Comparison of ENCODE assay signal across 8 cellular contexts in the genomic region with DNA sequence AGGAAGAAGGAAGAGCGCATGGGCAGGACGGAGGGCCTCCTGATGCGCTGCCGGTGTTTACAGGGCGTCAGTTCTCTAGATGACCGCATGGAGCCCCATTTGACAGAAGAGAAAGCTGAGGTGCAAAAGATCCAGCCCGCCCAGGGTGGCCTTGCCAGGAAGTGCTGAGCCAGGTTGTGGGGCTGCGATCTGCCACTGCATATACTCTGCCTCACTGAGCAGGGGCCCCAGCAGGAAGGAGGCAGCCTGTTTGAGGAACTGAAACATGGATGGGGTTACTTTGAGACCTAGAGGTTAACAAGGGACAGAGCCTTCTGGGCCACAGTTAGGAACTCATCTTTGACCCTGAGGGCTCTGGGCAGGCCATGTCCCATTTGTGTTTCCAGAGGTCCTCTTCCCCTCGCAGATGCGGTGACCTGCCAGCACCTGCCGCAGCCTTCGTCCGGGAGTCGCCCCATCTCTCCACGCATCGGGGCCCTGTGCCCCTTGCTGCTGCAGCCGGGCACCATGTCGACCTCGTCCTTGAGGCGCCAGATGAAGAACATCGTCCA. TPM values are rescaled to one million over a fixed set of nuclear protein-coding genes. Genes with fewer than 3 reads are reported as not detected.
DNase-seq lines count a peak whose midpoint lies in the region; ATAC-seq, FAIRE-seq and TF ChIP-seq lines count a peak whose summit lies in the region.

No MANE protein-coding gene starts in this region.

- DNase-seq in HepG2 (ENCODE audit: low spot score) (no peak), dedifferentiated amniotic fluid mesenchymal stem cell (ENCODE audit: extremely low spot score) (no peak), thyroid gland (no peak), COR-L47 (lab: John Stamatoyannopoulos, UW) (no peak)
- DNase-seq in stimulated activated naive CD4-positive, alpha-beta T cell (lab: John Stamatoyannopoulos, UW): no peak

- no peaks in the 10 kb centered on the region for H3K9me3 ChIP-seq in OCI-LY3 (ENCODE audit: insufficient read depth, low read length)
- no peaks in the 10 kb centered on the region for H3K9me3 ChIP-seq in HepG2 (ENCODE audit: low read length)
- H3K9me3 ChIP-seq in thyroid gland: no peaks in the 10 kb centered on the region

- 94% methylated on average over 20 of the region's 21 CpGs for WGBS in HepG2 (ENCODE audit: low lambda C conversion rate)
- 85 to 90% methylated on average over 19 to 21 of the region's 21 CpGs for WGBS in thyroid gland, 2 donors

- H3K4me3 ChIP-seq in OCI-LY3 (ENCODE audit: low read length): peak overlapping the region; percentile 99
- peak overlapping the region in 1 of 3 experiments; percentile 89; a peak in 2 of 6 replicates for H3K4me3 ChIP-seq in HepG2 (replicated peaks in 1 of 3; ENCODE audit: insufficient read depth in 1 of 3, low read depth in 2 of 3, low read length in 3 of 3)
- H3K4me3 ChIP-seq in thyroid gland (replicated peaks in 1 of 3): no peak overlapping the region

- in situ Hi-C loops in HepG2 (cut with HindIII; ENCODE audit: extremely low pct_ligation_motif_present, low pct_unique_long_range_greater_than_20kb): no loop called here

- peaks cover 44% of the 10 kb centered on the region for H3K36me3 ChIP-seq in OCI-LY3 (replicated peaks; ENCODE audit: low read depth, low read length)
- H3K36me3 ChIP-seq in HepG2 (replicated peaks in 1 of 2; ENCODE audit: control insufficient read depth in 1 of 2, insufficient read depth in 2 of 2, low read length in 2 of 2): peaks cover 24 to 52% of the 10 kb centered on the region in 2 experiments; a peak in 4 of 5 replicates
- H3K36me3 ChIP-seq in thyroid gland: peaks cover 24 to 36% of the 10 kb centered on the region in 2 donors

- no peak for TF ChIP-seq RAD21 in HepG2 (CRISPR knock-in tag; IDR thresholded peaks at IDR 0.05)

- H2AFZ ChIP-seq in OCI-LY3 (ENCODE audit: low read depth, low read length) (no peak overlapping the region), HepG2 (ENCODE audit: low read length) (no peak overlapping the region)

- TF ChIP-seq EP300 in HepG2 (IDR thresholded peaks at IDR 0.05; ENCODE audit: low read depth in 2 of 2, low read length in 2 of 2) (no peak), HepG2 (CRISPR knock-in tag; IDR thresholded peaks at IDR 0.05; ENCODE audit: borderline replicate concordance) (no peak)

- no peak for FAIRE-seq in HepG2 (lab: Jason Lieb, UNC)

- H3K27me3 ChIP-seq in OCI-LY3 (ENCODE audit: low read depth, low read length) (no peaks in the 10 kb centered on the region), HepG2 (ENCODE audit: control insufficient read depth in 1 of 2, insufficient read depth in 2 of 2, low read length in 2 of 2) (no peaks in the 10 kb centered on the region; a peak in 1 of 5 replicates), thyroid gland (no peaks in the 10 kb centered on the region)

- H3K4me1 ChIP-seq in OCI-LY3 (ENCODE audit: low read length) (peaks cover 46% of the 10 kb centered on the region), HepG2 (ENCODE audit: insufficient read depth, low read length) (peaks cover 64% of the 10 kb centered on the region), thyroid gland (peaks cover 34 to 40% of the 10 kb centered on the region in 2 donors)

- TF ChIP-seq POLR2A in HepG2 (IDR thresholded peaks at IDR 0.05; ENCODE audit: insufficient read depth in 1 of 2, low read depth in 2 of 2, low read length in 2 of 2) (0 out of 4 replicates have a peak, but pooled peaks of 1 of the 2 experiments have one; percentile 16), thyroid gland (IDR thresholded peaks at IDR 0.05) (no peak)

- H3K9ac ChIP-seq in OCI-LY3 (ENCODE audit: low read length) (peak overlapping the region; percentile 93), HepG2 (ENCODE audit: insufficient read depth, low read depth, low read length) (peak overlapping the region; percentile 94; the same call in 1 of the 2 replicates)

- peak overlapping the region; percentile 92 for H3K27ac ChIP-seq in OCI-LY3 (ENCODE audit: low read length)
- peak overlapping the region; percentile 58 for H3K27ac ChIP-seq in HepG2 (ENCODE audit: extremely low read length, insufficient read depth, low read length)
- H3K27ac ChIP-seq in thyroid gland: no peak overlapping the region

- ATAC-seq in GM18868 (IDR thresholded peaks at IDR 0.05; ENCODE audit: unreplicated experiment) (peak; percentile 71), HG02759 (IDR thresholded peaks at IDR 0.05; ENCODE audit: unreplicated experiment) (peak; percentile 58), HepG2 (no peak)

- BruUV-seq in HepG2 (replicated peaks; lab: Mats Ljungman, UMichigan): no TSS peak

- POLR2A ChIA-PET in HepG2 (lab: Yijun Ruan, JAX): no interaction called here

- TF ChIP-seq CTCF in OCI-LY3 (IDR thresholded peaks at IDR 0.05; ENCODE audit: low read depth, low read length): no peak; the same call in none of the 2 replicates
- TF ChIP-seq CTCF in HepG2 (CRISPR knock-in tag; IDR thresholded peaks at IDR 0.05): no peak
- TF ChIP-seq CTCF in thyroid gland (IDR thresholded peaks at IDR 0.05): no peak

- H4K20me1 ChIP-seq in OCI-LY3 (ENCODE audit: insufficient read depth, low read length): peaks cover 47% of the 10 kb centered on the region
- H4K20me1 ChIP-seq in HepG2 (ENCODE audit: insufficient read depth, low read length): peaks cover 4% of the 10 kb centered on the region; the same call in 1 of the 2 replicates

- H3K79me2 ChIP-seq in OCI-LY3 (ENCODE audit: low read length) (peaks cover 88% of the 10 kb centered on the region), HepG2 (ENCODE audit: insufficient read depth, low read length) (peaks cover 60% of the 10 kb centered on the region)

- peak overlapping the region; percentile 93 for H3K4me2 ChIP-seq in OCI-LY3 (ENCODE audit: low read length)
- peak overlapping the region; percentile 64; the same call in 1 of the 2 replicates for H3K4me2 ChIP-seq in HepG2 (ENCODE audit: low read depth, low read length)

- CTCF ChIA-PET in HepG2 (lab: Yijun Ruan, JAX; ENCODE audit: low intra/inter-chr PET ratio, low total read pairs): interaction anchor here (0.6 kb wide), 1 partner anchor 274 kb away, joined by 3 read pairs; no protein-coding TSS in a partner anchor

- intact Hi-C loops in HepG2 (cut with micrococcal nuclease; ENCODE audit: unreplicated experiment) (no loop called here), thyroid gland (cut with DNase I) (no loop called here)

RNA-seq across cellular contexts. Expression of gene EPN1, which starts 3.2 kb away (rescaled TPM):
- 28.9 and 32.6 TPM in 2 replicates for total RNA-seq in HepG2 (2016; rRNA removed; fragmentation: Illumina TruSeq; extraction: Trizol)
- total RNA-seq in HepG2 (2016; cell fraction: cytosol; rRNA removed; fragmentation: Illumina TruSeq; extraction: Trizol; ENCODE audit: low read depth): 52.8 and 53.7 TPM in 2 replicates
- 25.9 and 29.9 TPM in 2 replicates for total RNA-seq in HepG2 (2016; cell fraction: insoluble cytoplasmic fraction; rRNA removed; fragmentation: Illumina TruSeq; extraction: Trizol)
- total RNA-seq in HepG2 (2016; cell fraction: membrane; rRNA removed; fragmentation: Illumina TruSeq; extraction: Trizol): 128 and 129 TPM in 2 replicates
- 16.4 and 20.8 TPM in 2 replicates for total RNA-seq in HepG2 (2016; cell fraction: nucleus; rRNA removed; fragmentation: Illumina TruSeq; extraction: Trizol)
- 31.7 and 43.7 TPM in 2 replicates for polyA plus RNA-seq in HepG2 (2011; rRNA removed)
- polyA plus RNA-seq in HepG2 (2011; cell fraction: cytosol; rRNA removed): 46.0 and 71.9 TPM in 2 replicates
- 59.6 and 61.3 TPM in 2 replicates for polyA plus RNA-seq in HepG2 (2011; cell fraction: nucleus; rRNA removed)
- polyA plus RNA-seq in HepG2 (2012): 69.9 and 79.8 TPM in 2 replicates
- 193 and 205 TPM in 2 replicates for polyA plus RNA-seq in HepG2 (2016; cell fraction: cytosol; fragmentation: Illumina TruSeq; extraction: Trizol; ENCODE audit: low read depth)
- 64.3 and 84.2 TPM in 2 replicates for polyA plus RNA-seq in HepG2 (2016; cell fraction: insoluble cytoplasmic fraction; fragmentation: Illumina TruSeq; extraction: Trizol; ENCODE audit: low read depth)
- polyA plus RNA-seq in HepG2 (2016; cell fraction: membrane; fragmentation: Illumina TruSeq; extraction: Trizol; ENCODE audit: low read depth): 245 and 288 TPM in 2 replicates
- polyA plus RNA-seq in HepG2 (2016; cell fraction: nucleus; fragmentation: Illumina TruSeq; extraction: Trizol; ENCODE audit: insufficient read depth, low read depth): 57.0 and 57.7 TPM in 2 replicates
- polyA minus RNA-seq in HepG2 (2011; rRNA and poly(A)+ RNA removed; ENCODE audit: low replicate concordance): 37.6 and 70.9 TPM in 2 replicates
- polyA minus RNA-seq in HepG2 (2011; cell fraction: cytosol; rRNA and poly(A)+ RNA removed): 66.7 and 69.6 TPM in 2 replicates
- polyA minus RNA-seq in HepG2 (2011; cell fraction: nucleus; rRNA and poly(A)+ RNA removed): 14.3 and 14.4 TPM in 2 replicates
- total RNA-seq in thyroid gland: 100 to 1,000 TPM in 1 of 4 donors, 10 to 100 TPM in 3; 34.8 to 102 (median 72.2) TPM

RNA-seq across cellular contexts. Expression of gene U2AF2, which starts 23.4 kb away (rescaled TPM):
- total RNA-seq in HepG2 (2016; rRNA removed; fragmentation: Illumina TruSeq; extraction: Trizol) (124 and 127 TPM in 2 replicates), thyroid gland (100 to 1,000 TPM in 1 of 4 donors, 10 to 100 TPM in 3; 68.4 to 115 (median 85.7) TPM)
- total RNA-seq in HepG2 (2016; cell fraction: cytosol; rRNA removed; fragmentation: Illumina TruSeq; extraction: Trizol; ENCODE audit: low read depth): 22.0 and 23.9 TPM in 2 replicates
- 117 and 129 TPM in 2 replicates for total RNA-seq in HepG2 (2016; cell fraction: insoluble cytoplasmic fraction; rRNA removed; fragmentation: Illumina TruSeq; extraction: Trizol)
- total RNA-seq in HepG2 (2016; cell fraction: membrane; rRNA removed; fragmentation: Illumina TruSeq; extraction: Trizol): 34.1 and 39.9 TPM in 2 replicates
- 67.4 and 78.0 TPM in 2 replicates for total RNA-seq in HepG2 (2016; cell fraction: nucleus; rRNA removed; fragmentation: Illumina TruSeq; extraction: Trizol)
- polyA plus RNA-seq in HepG2 (2011; rRNA removed): 84.3 and 116 TPM in 2 replicates
- 64.9 and 87.3 TPM in 2 replicates for polyA plus RNA-seq in HepG2 (2011; cell fraction: cytosol; rRNA removed)
- polyA plus RNA-seq in HepG2 (2011; cell fraction: nucleus; rRNA removed): 388 and 484 TPM in 2 replicates
- polyA plus RNA-seq in HepG2 (2012): 86.8 and 111 TPM in 2 replicates
- polyA plus RNA-seq in HepG2 (2016; cell fraction: cytosol; fragmentation: Illumina TruSeq; extraction: Trizol; ENCODE audit: low read depth): 10.3 TPM in 2 replicates
- 146 and 162 TPM in 2 replicates for polyA plus RNA-seq in HepG2 (2016; cell fraction: insoluble cytoplasmic fraction; fragmentation: Illumina TruSeq; extraction: Trizol; ENCODE audit: low read depth)
- 21.2 and 21.5 TPM in 2 replicates for polyA plus RNA-seq in HepG2 (2016; cell fraction: membrane; fragmentation: Illumina TruSeq; extraction: Trizol; ENCODE audit: low read depth)
- polyA plus RNA-seq in HepG2 (2016; cell fraction: nucleus; fragmentation: Illumina TruSeq; extraction: Trizol; ENCODE audit: insufficient read depth, low read depth): 178 and 182 TPM in 2 replicates
- 124 and 144 TPM in 2 replicates for polyA minus RNA-seq in HepG2 (2011; rRNA and poly(A)+ RNA removed; ENCODE audit: low replicate concordance)
- 41.7 and 55.9 TPM in 2 replicates for polyA minus RNA-seq in HepG2 (2011; cell fraction: cytosol; rRNA and poly(A)+ RNA removed)
- polyA minus RNA-seq in HepG2 (2011; cell fraction: nucleus; rRNA and poly(A)+ RNA removed): 60.4 and 76.0 TPM in 2 replicates

RNA-seq across cellular contexts. Expression of gene CCDC106, which starts 30.2 kb away (rescaled TPM):
- total RNA-seq in HepG2 (2016; rRNA removed; fragmentation: Illumina TruSeq; extraction: Trizol) (7.0 and 8.8 TPM in 2 replicates), thyroid gland (10 to 100 TPM; 11.2 to 23.2 (median 20.7) TPM)
- 10.8 and 12.3 TPM in 2 replicates for total RNA-seq in HepG2 (2016; cell fraction: cytosol; rRNA removed; fragmentation: Illumina TruSeq; extraction: Trizol; ENCODE audit: low read depth)
- total RNA-seq in HepG2 (2016; cell fraction: insoluble cytoplasmic fraction; rRNA removed; fragmentation: Illumina TruSeq; extraction: Trizol): 4.5 and 9.6 TPM in 2 replicates
- 15.2 and 19.5 TPM in 2 replicates for total RNA-seq in HepG2 (2016; cell fraction: membrane; rRNA removed; fragmentation: Illumina TruSeq; extraction: Trizol)
- total RNA-seq in HepG2 (2016; cell fraction: nucleus; rRNA removed; fragmentation: Illumina TruSeq; extraction: Trizol): 4.3 and 4.4 TPM in 2 replicates
- 4.7 and 6.2 TPM in 2 replicates for polyA plus RNA-seq in HepG2 (2011; rRNA removed)
- polyA plus RNA-seq in HepG2 (2011; cell fraction: cytosol; rRNA removed): 3.2 and 6.1 TPM in 2 replicates
- polyA plus RNA-seq in HepG2 (2011; cell fraction: nucleus; rRNA removed): 12.9 and 13.3 TPM in 2 replicates
- 4.6 and 4.9 TPM in 2 replicates for polyA plus RNA-seq in HepG2 (2012)
- polyA plus RNA-seq in HepG2 (2016; cell fraction: cytosol; fragmentation: Illumina TruSeq; extraction: Trizol; ENCODE audit: low read depth): 17.8 and 22.3 TPM in 2 replicates
- polyA plus RNA-seq in HepG2 (2016; cell fraction: insoluble cytoplasmic fraction; fragmentation: Illumina TruSeq; extraction: Trizol; ENCODE audit: low read depth): 10.6 and 16.4 TPM in 2 replicates
- polyA plus RNA-seq in HepG2 (2016; cell fraction: membrane; fragmentation: Illumina TruSeq; extraction: Trizol; ENCODE audit: low read depth): 23.8 and 25.2 TPM in 2 replicates
- polyA plus RNA-seq in HepG2 (2016; cell fraction: nucleus; fragmentation: Illumina TruSeq; extraction: Trizol; ENCODE audit: insufficient read depth, low read depth): 20.2 and 22.7 TPM in 2 replicates
- polyA minus RNA-seq in HepG2 (2011; rRNA and poly(A)+ RNA removed; ENCODE audit: low replicate concordance): 4.4 and 6.2 TPM in 2 replicates
- polyA minus RNA-seq in HepG2 (2011; cell fraction: cytosol; rRNA and poly(A)+ RNA removed): 1.8 and 3.4 TPM in 2 replicates
- polyA minus RNA-seq in HepG2 (2011; cell fraction: nucleus; rRNA and poly(A)+ RNA removed): 2.2 and 3.9 TPM in 2 replicates

RNA-seq across cellular contexts. Expression of gene ZNF581, which starts 34.7 kb away (rescaled TPM):
- total RNA-seq in HepG2 (2016; rRNA removed; fragmentation: Illumina TruSeq; extraction: Trizol): 18.4 and 19.6 TPM in 2 replicates
- total RNA-seq in HepG2 (2016; cell fraction: cytosol; rRNA removed; fragmentation: Illumina TruSeq; extraction: Trizol; ENCODE audit: low read depth): 34.0 and 35.7 TPM in 2 replicates
- 17.7 and 20.9 TPM in 2 replicates for total RNA-seq in HepG2 (2016; cell fraction: insoluble cytoplasmic fraction; rRNA removed; fragmentation: Illumina TruSeq; extraction: Trizol)
- 38.4 and 42.1 TPM in 2 replicates for total RNA-seq in HepG2 (2016; cell fraction: membrane; rRNA removed; fragmentation: Illumina TruSeq; extraction: Trizol)
- total RNA-seq in HepG2 (2016; cell fraction: nucleus; rRNA removed; fragmentation: Illumina TruSeq; extraction: Trizol): 10.8 and 12.4 TPM in 2 replicates
- 49.5 and 52.6 TPM in 2 replicates for polyA plus RNA-seq in HepG2 (2011; rRNA removed)
- polyA plus RNA-seq in HepG2 (2011; cell fraction: cytosol; rRNA removed): 38.8 and 63.7 TPM in 2 replicates
- polyA plus RNA-seq in HepG2 (2011; cell fraction: nucleus; rRNA removed): 31.7 and 33.0 TPM in 2 replicates
- 36.3 and 55.4 TPM in 2 replicates for polyA plus RNA-seq in HepG2 (2012)
- polyA plus RNA-seq in HepG2 (2016; cell fraction: cytosol; fragmentation: Illumina TruSeq; extraction: Trizol; ENCODE audit: low read depth): 26.5 and 29.6 TPM in 2 replicates
- 17.0 and 19.4 TPM in 2 replicates for polyA plus RNA-seq in HepG2 (2016; cell fraction: insoluble cytoplasmic fraction; fragmentation: Illumina TruSeq; extraction: Trizol; ENCODE audit: low read depth)
- 31.3 and 37.7 TPM in 2 replicates for polyA plus RNA-seq in HepG2 (2016; cell fraction: membrane; fragmentation: Illumina TruSeq; extraction: Trizol; ENCODE audit: low read depth)
- polyA plus RNA-seq in HepG2 (2016; cell fraction: nucleus; fragmentation: Illumina TruSeq; extraction: Trizol; ENCODE audit: insufficient read depth, low read depth): 21.8 and 23.7 TPM in 2 replicates
- 18.8 and 71.6 TPM in 2 replicates for polyA minus RNA-seq in HepG2 (2011; rRNA and poly(A)+ RNA removed; ENCODE audit: low replicate concordance)
- polyA minus RNA-seq in HepG2 (2011; cell fraction: cytosol; rRNA and poly(A)+ RNA removed): 32.7 and 49.8 TPM in 2 replicates
- 8.4 and 9.6 TPM in 2 replicates for polyA minus RNA-seq in HepG2 (2011; cell fraction: nucleus; rRNA and poly(A)+ RNA removed)
- total RNA-seq in thyroid gland: 10 to 100 TPM; 11.1 to 23.9 (median 15.8) TPM

RNA-seq across cellular contexts. Expression of gene ZNF580, which starts 37.4 kb away (rescaled TPM):
- total RNA-seq in HepG2 (2016; rRNA removed; fragmentation: Illumina TruSeq; extraction: Trizol): 3.0 and 4.4 TPM in 2 replicates
- total RNA-seq in HepG2 (2016; cell fraction: cytosol; rRNA removed; fragmentation: Illumina TruSeq; extraction: Trizol; ENCODE audit: low read depth): 4.9 and 7.2 TPM in 2 replicates
- 1.4 and 3.8 TPM in 2 replicates for total RNA-seq in HepG2 (2016; cell fraction: insoluble cytoplasmic fraction; rRNA removed; fragmentation: Illumina TruSeq; extraction: Trizol)
- 6.2 and 8.6 TPM in 2 replicates for total RNA-seq in HepG2 (2016; cell fraction: membrane; rRNA removed; fragmentation: Illumina TruSeq; extraction: Trizol)
- total RNA-seq in HepG2 (2016; cell fraction: nucleus; rRNA removed; fragmentation: Illumina TruSeq; extraction: Trizol): 3.4 and 4.3 TPM in 2 replicates
- polyA plus RNA-seq in HepG2 (2011; rRNA removed): 6.0 and 7.0 TPM in 2 replicates
- polyA plus RNA-seq in HepG2 (2011; cell fraction: cytosol; rRNA removed): 4.7 and 7.3 TPM in 2 replicates
- 27.6 and 35.1 TPM in 2 replicates for polyA plus RNA-seq in HepG2 (2011; cell fraction: nucleus; rRNA removed)
- polyA plus RNA-seq in HepG2 (2012): 18.9 and 26.2 TPM in 2 replicates
- 32.0 and 36.6 TPM in 2 replicates for polyA plus RNA-seq in HepG2 (2016; cell fraction: cytosol; fragmentation: Illumina TruSeq; extraction: Trizol; ENCODE audit: low read depth)
- polyA plus RNA-seq in HepG2 (2016; cell fraction: insoluble cytoplasmic fraction; fragmentation: Illumina TruSeq; extraction: Trizol; ENCODE audit: low read depth): 11.3 and 16.8 TPM in 2 replicates
- 30.4 and 35.3 TPM in 2 replicates for polyA plus RNA-seq in HepG2 (2016; cell fraction: membrane; fragmentation: Illumina TruSeq; extraction: Trizol; ENCODE audit: low read depth)
- 20.0 and 25.7 TPM in 2 replicates for polyA plus RNA-seq in HepG2 (2016; cell fraction: nucleus; fragmentation: Illumina TruSeq; extraction: Trizol; ENCODE audit: insufficient read depth, low read depth)
- polyA minus RNA-seq in HepG2 (2011; rRNA and poly(A)+ RNA removed; ENCODE audit: low replicate concordance): 7.9 and 9.8 TPM in 2 replicates
- polyA minus RNA-seq in HepG2 (2011; cell fraction: cytosol; rRNA and poly(A)+ RNA removed): 8.1 and 9.1 TPM in 2 replicates
- 7.1 and 8.8 TPM in 2 replicates for polyA minus RNA-seq in HepG2 (2011; cell fraction: nucleus; rRNA and poly(A)+ RNA removed)
- 10 to 100 TPM; 29.9 to 61.1 (median 44.8) TPM for total RNA-seq in thyroid gland

Comparison
In these comparisons a context has a peak if more than half of its experiments do, and no peak if none do; other contexts are left out.
1. H3K27ac ChIP-seq: peak in OCI-LY3 (single experiment) and HepG2 (single experiment); none in thyroid gland (0 of 3).